In the genomic region with DNA sequence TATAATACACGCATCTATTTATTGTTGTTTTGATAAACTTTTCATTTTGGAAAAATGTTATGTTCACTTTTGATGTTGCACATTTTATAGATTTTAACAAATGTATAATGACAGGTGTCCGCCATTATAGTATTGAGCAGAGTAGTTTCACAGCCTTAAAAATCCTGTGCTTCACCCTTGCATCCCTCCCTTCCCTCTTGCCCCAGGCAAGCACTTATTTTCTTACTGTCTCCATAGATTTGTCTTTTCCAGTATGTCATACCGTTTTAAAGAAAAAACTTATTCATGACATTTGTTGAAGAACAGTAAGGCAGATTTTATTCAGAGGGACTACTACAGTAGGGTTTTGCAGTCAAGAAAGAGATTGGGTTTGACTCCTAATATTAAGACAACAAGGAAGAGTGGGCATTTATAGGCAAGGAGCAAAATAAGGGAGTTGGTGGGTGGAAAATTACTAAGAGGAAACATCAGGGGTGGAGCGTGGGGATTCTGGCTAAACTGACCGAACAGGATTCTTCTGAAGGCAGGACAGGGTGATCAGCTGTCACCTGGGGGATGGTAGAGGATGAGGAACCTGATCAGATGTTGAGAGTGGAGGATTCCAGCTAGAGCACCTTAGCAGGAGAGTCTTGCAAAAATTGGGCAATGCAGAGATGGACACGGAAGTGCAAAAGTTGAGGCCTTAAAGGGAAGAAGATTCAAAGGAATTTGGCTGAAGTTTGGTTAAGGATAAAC, we compare ENCODE assay signal across 13 cellular contexts.
A peak's percentile ranks its signal among the peaks of the same experiment; 100 is the strongest.
DNase-seq lines count a peak whose midpoint lies in the region; ATAC-seq and TF ChIP-seq lines count a peak whose summit lies in the region.
"Had no signal": no experiment of that assay in that cellular context is flagged by ENCODE, and none has a peak within 500 bp of the region (broad histone marks: within the 10 kb centered on the region; RNA-seq: fewer than 3 reads in every experiment).

No MANE protein-coding gene starts in this region.

- POLR2A ChIA-PET in CD4-positive, alpha-beta T cell (lab: Charles Lee), result no interaction called here

- peak overlapping the region; percentile 21 for H3K27ac ChIP-seq in CD4-positive, alpha-beta T cell (ENCODE audit: low read depth, low read length)
- no peak overlapping the region for H3K27ac ChIP-seq in sigmoid colon
- H3K27ac ChIP-seq: upper lobe of right lung had no signal

- ATAC-seq in CD4-positive, alpha-beta T cell (ENCODE audit: poor library complexity), result no peak
- no peak for ATAC-seq in activated naive CD8-positive, alpha-beta T cell treated with anti-CD3 and anti-CD28 coated beads, Interleukin-2, amount 50 U/mL, for 24 hours
- peak; percentile 34 for ATAC-seq in mucosa of descending colon
- ATAC-seq: activated T-cell treated with anti-CD3 and anti-CD28 coated beads, Interleukin-2, amount 50 U/mL, for 4 hours; upper lobe of right lung had no signal

- CTCF ChIA-PET in CD4-positive, alpha-beta T cell (lab: Charles Lee), result no interaction called here

- TF ChIP-seq POLR2A in sigmoid colon (IDR thresholded peaks at IDR 0.05), result no peak

- H3K4me3 ChIP-seq in H7 (ENCODE audit: insufficient read depth, low read depth, low read length) (no peak overlapping the region), mucosa of descending colon (no peak overlapping the region), sigmoid colon (no peak overlapping the region)
- H3K4me3 ChIP-seq: upper lobe of right lung had no signal

- H3K27me3 ChIP-seq in CD4-positive, alpha-beta T cell (ENCODE audit: control insufficient read depth, insufficient read depth, low read length), result no peaks in the 10 kb centered on the region
- H3K27me3 ChIP-seq in H7 (ENCODE audit: control insufficient read depth, insufficient read depth, low read length), result no peaks in the 10 kb centered on the region
- H3K27me3 ChIP-seq in sigmoid colon, result no peaks in the 10 kb centered on the region
- H3K27me3 ChIP-seq: upper lobe of right lung had no signal

- no peaks in the 10 kb centered on the region for H3K9me3 ChIP-seq in CD4-positive, alpha-beta T cell (ENCODE audit: control insufficient read depth, low read length)
- H3K9me3 ChIP-seq in mucosa of descending colon, result no peaks in the 10 kb centered on the region
- no peaks in the 10 kb centered on the region for H3K9me3 ChIP-seq in sigmoid colon
- H3K9me3 ChIP-seq: upper lobe of right lung had no signal

- no peak for TF ChIP-seq EP300 in sigmoid colon (IDR thresholded peaks at IDR 0.05)

- WGBS in sigmoid colon, 2 donors, result 79 to 86% methylated on average over 6 of the region's 6 CpGs

- peaks cover 73% of the 10 kb centered on the region for H3K36me3 Mint-ChIP-seq in CD4-positive, alpha-beta T cell (ENCODE audit: low read depth)
- H3K36me3 Mint-ChIP-seq in activated naive CD8-positive, alpha-beta T cell treated with anti-CD3 and anti-CD28 coated beads, Interleukin-2, amount 50 U/mL, for 24 hours (ENCODE audit: low read depth), result peaks cover 57% of the 10 kb centered on the region

- H3K4me1 ChIP-seq in mucosa of descending colon (ENCODE audit: low read depth) (peaks cover 12% of the 10 kb centered on the region), sigmoid colon (no peaks in the 10 kb centered on the region)
- H3K4me1 ChIP-seq: upper lobe of right lung had no signal

- H3K4me3 Mint-ChIP-seq in CD4-positive, alpha-beta T cell, result peak overlapping the region; percentile 11
- no peak overlapping the region for H3K4me3 Mint-ChIP-seq in activated naive CD8-positive, alpha-beta T cell treated with anti-CD3 and anti-CD28 coated beads, Interleukin-2, amount 50 U/mL, for 24 hours
- H3K4me3 Mint-ChIP-seq: activated T-cell treated with anti-CD3 and anti-CD28 coated beads, Interleukin-2, amount 50 U/mL, for 4 hours had no signal

- H3K36me3 ChIP-seq in H7 (replicated peaks; ENCODE audit: control insufficient read depth, insufficient read depth, low read length), result no peaks in the 10 kb centered on the region; the same call in 1 of the 2 replicates
- H3K36me3 ChIP-seq in mucosa of descending colon (ENCODE audit: low read depth), result no peaks in the 10 kb centered on the region
- peaks cover 0 to 11% (median 2%) of the 10 kb centered on the region in 4 donors for H3K36me3 ChIP-seq in sigmoid colon

- H3K27me3 Mint-ChIP-seq in CD4-positive, alpha-beta T cell, result no peaks in the 10 kb centered on the region
- no peaks in the 10 kb centered on the region for H3K27me3 Mint-ChIP-seq in activated naive CD8-positive, alpha-beta T cell treated with anti-CD3 and anti-CD28 coated beads, Interleukin-2, amount 50 U/mL, for 24 hours

- H3K27ac Mint-ChIP-seq in CD4-positive, alpha-beta T cell, result peak overlapping the region; percentile 97
- H3K27ac Mint-ChIP-seq in activated naive CD8-positive, alpha-beta T cell treated with anti-CD3 and anti-CD28 coated beads, Interleukin-2, amount 50 U/mL, for 24 hours, result peak overlapping the region; percentile 72

- no peak for DNase-seq in CD4-positive, alpha-beta T cell
- DNase-seq in H7 (peak; percentile 26), mucosa of descending colon (no peak), NCI-H345 (lab: John Stamatoyannopoulos, UW) (no peak), DMS 273 (lab: John Stamatoyannopoulos, UW; ENCODE audit: unreplicated experiment) (no peak), NCI-H2029 (lab: John Stamatoyannopoulos, UW) (no peak), sigmoid colon (no peak)
- DNase-seq in activated naive CD8-positive, alpha-beta T cell treated with anti-CD3 and anti-CD28 coated beads, Interleukin-2, amount 50 U/mL, for 24 hours, result no peak
- DNase-seq: activated T-cell treated with anti-CD3 and anti-CD28 coated beads, Interleukin-2, amount 50 U/mL, for 4 hours; NCI-H1105; NCI-H226; posterior cingulate gyrus; upper lobe of right lung had no signal

- no peaks in the 10 kb centered on the region for H3K9me3 Mint-ChIP-seq in CD4-positive, alpha-beta T cell
- H3K9me3 Mint-ChIP-seq in activated naive CD8-positive, alpha-beta T cell treated with anti-CD3 and anti-CD28 coated beads, Interleukin-2, amount 50 U/mL, for 24 hours, result peaks cover 3% of the 10 kb centered on the region
- H3K9me3 Mint-ChIP-seq: activated T-cell treated with anti-CD3 and anti-CD28 coated beads, Interleukin-2, amount 50 U/mL, for 4 hours had no signal

- no peak for TF ChIP-seq CTCF in CD4-positive, alpha-beta T cell (IDR thresholded peaks at IDR 0.05)
- no peak for TF ChIP-seq CTCF in mucosa of descending colon (IDR thresholded peaks at IDR 0.05)
- TF ChIP-seq CTCF in sigmoid colon (IDR thresholded peaks at IDR 0.05), result no peak

- intact Hi-C loops in CD4-positive, alpha-beta T cell (cut with DNase I, micrococcal nuclease), result loop anchor here in 1 of 2 experiments (2.0 to 5.0 kb wide), 2 partner anchors 13 to 106 kb away; no protein-coding TSS in a partner anchor
- intact Hi-C loops in mucosa of descending colon (cut with DNase I, micrococcal nuclease) (no loop called here), sigmoid colon (cut with DNase I) (no loop called here)

- H3K4me1 Mint-ChIP-seq in CD4-positive, alpha-beta T cell (ENCODE audit: low read depth), result peaks cover 90% of the 10 kb centered on the region
- H3K4me1 Mint-ChIP-seq in activated naive CD8-positive, alpha-beta T cell treated with anti-CD3 and anti-CD28 coated beads, Interleukin-2, amount 50 U/mL, for 24 hours, result peaks cover 91% of the 10 kb centered on the region
